ENCODE assay signal across 8 cellular contexts in genomic region chr10:47261121-47261520, GRCh38.
DNase-seq lines count a peak whose midpoint lies in the region; ATAC-seq lines count a peak whose summit lies in the region.

No MANE protein-coding gene starts in this region.

- peak; percentile 69 for DNase-seq in activated CD8-positive, alpha-beta memory T cell treated with anti-CD3 and anti-CD28 coated beads for 24 hours
- no peak for DNase-seq in activated CD8-positive, alpha-beta memory T cell treated with anti-CD3 and anti-CD28 coated beads, Interleukin-2, amount 50 U/mL, for 48 hours
- DNase-seq in activated T-cell treated with anti-CD3 and anti-CD28 coated beads for 24 hours (ENCODE audit: low read depth), result peak; percentile 32
- DNase-seq in stimulated activated naive CD4-positive, alpha-beta T cell (lab: John Stamatoyannopoulos, UW), result peak in 4 of 6 experiments; percentile 9 to 64 (median 50)
- DNase-seq in NCI-H1092 (lab: John Stamatoyannopoulos, UW), result no peak
- no peak for DNase-seq in NCI-H1092 treated with DMSO at 0.1 percent for 48 hours (lab: John Stamatoyannopoulos, UW)
- DNase-seq in DMS153 treated with DMSO at 0.1 percent for 48 hours (lab: John Stamatoyannopoulos, UW; ENCODE audit: unreplicated experiment), result no peak

- peak; percentile 99 for ATAC-seq in HG03175 (IDR thresholded peaks at IDR 0.05; ENCODE audit: unreplicated experiment)

Comparison
In these comparisons a context has a peak if more than half of its experiments do, and no peak if none do; other contexts are left out.
1. DNase-seq: peak in activated CD8-positive, alpha-beta memory T cell treated with anti-CD3 and anti-CD28 coated beads for 24 hours (single experiment), activated T-cell treated with anti-CD3 and anti-CD28 coated beads for 24 hours (single experiment) and stimulated activated naive CD4-positive, alpha-beta T cell (4 of 6); none in activated CD8-positive, alpha-beta memory T cell treated with anti-CD3 and anti-CD28 coated beads, Interleukin-2, amount 50 U/mL, for 48 hours (single experiment), NCI-H1092 (single experiment), NCI-H1092 treated with DMSO at 0.1 percent for 48 hours (single experiment) and DMS153 treated with DMSO at 0.1 percent for 48 hours (single experiment).